ENCODE assay signal across 6 cellular contexts in genomic region chr1:155126494-155127104, GRCh38.
DNase-seq lines count a peak whose midpoint lies in the region; ATAC-seq and TF ChIP-seq lines count a peak whose summit lies in the region.

No MANE protein-coding gene starts in this region.

- H3K9me3 Mint-ChIP-seq in nephron = no peaks in the 10 kb centered on the region

- H3K27ac Mint-ChIP-seq in nephron = peak overlapping the region; percentile 63 to 90 (median 73)

- DNase-seq in D341Med (ENCODE audit: low spot score) = peak; percentile 69
- DNase-seq in NT2/D1 (ENCODE audit: low read depth, low spot score) = no peak

- no peaks in the 10 kb centered on the region for H3K9me3 ChIP-seq in NT2/D1 (ENCODE audit: insufficient read depth, low read length)

- no peak for TF ChIP-seq CTCF in nephron (IDR thresholded peaks at IDR 0.05; ENCODE audit: unreplicated experiment in 3 of 3)

- no peak for ATAC-seq in GM21528 (IDR thresholded peaks at IDR 0.05; ENCODE audit: low FRiP score, unreplicated experiment)
- ATAC-seq in HG03175 (IDR thresholded peaks at IDR 0.05; ENCODE audit: unreplicated experiment) = no peak

- H3K4me1 ChIP-seq in NT2/D1 (ENCODE audit: insufficient read depth, insufficient read length) = peaks cover 49% of the 10 kb centered on the region

- peak overlapping the region; percentile 69 for H3K9ac ChIP-seq in NT2/D1 (ENCODE audit: insufficient read length, low read depth)

- peaks cover 85% of the 10 kb centered on the region for H3K27me3 ChIP-seq in NT2/D1 (ENCODE audit: insufficient read depth, insufficient read length)

- H3K27ac ChIP-seq in cingulate gyrus (ENCODE audit: low read depth, low read length) = peak overlapping the region; percentile 99

- H3K27me3 Mint-ChIP-seq in nephron (ENCODE audit: low read depth) = peaks cover 62% of the 10 kb centered on the region

- peak overlapping the region; percentile 73 for H3K4me3 ChIP-seq in NT2/D1 (ENCODE audit: insufficient read length, low read depth)

- H3K36me3 Mint-ChIP-seq in nephron (ENCODE audit: low read depth) = peaks cover 12% of the 10 kb centered on the region

- peaks cover 8% of the 10 kb centered on the region for H3K36me3 ChIP-seq in NT2/D1 (ENCODE audit: insufficient read depth, insufficient read length, low read length)

- H3K4me3 Mint-ChIP-seq in nephron = peak overlapping the region; percentile 84 to 93 (median 86)

- H3K4me1 Mint-ChIP-seq in nephron = peaks cover 57% of the 10 kb centered on the region
